Comparison of ENCODE assay signal across 10 cellular contexts in genomic region chr2:84631047-84631446, GRCh38.
DNase-seq lines count a peak whose midpoint lies in the region; TF ChIP-seq lines count a peak whose summit lies in the region.
"Had no signal": no experiment of that assay in that cellular context is flagged by ENCODE, and none has a peak within 500 bp of the region (broad histone marks: within the 10 kb centered on the region; RNA-seq: fewer than 3 reads in every experiment).

No MANE protein-coding gene starts in this region.

- H3K27ac ChIP-seq in H9 (ENCODE audit: insufficient read length, low read depth, low read length), result no peak overlapping the region

- H4K20me1 ChIP-seq in H9 (ENCODE audit: control insufficient read depth, insufficient read depth, insufficient read length), result no peaks in the 10 kb centered on the region

- no peak overlapping the region for H2BK120ac ChIP-seq in H9 (ENCODE audit: low read depth, low read length, poor library complexity, severe bottlenecking)

- H3K4ac ChIP-seq in H9 (ENCODE audit: low read depth, low read length), result no peak overlapping the region

- H3K56ac ChIP-seq in H9 (ENCODE audit: insufficient read length, low read depth, low read length), result no peak overlapping the region

- H3K79me1 ChIP-seq in H9 (ENCODE audit: insufficient read depth, low read depth, low read length, poor library complexity, severe bottlenecking), result no peaks in the 10 kb centered on the region

- no peak overlapping the region for H3T11ph ChIP-seq in H9 (ENCODE audit: low read length)

- no peak overlapping the region for H2AFZ ChIP-seq in H9 (ENCODE audit: low read length)

- no peak overlapping the region for H2BK5ac ChIP-seq in H9 (ENCODE audit: insufficient read length, low read length)

- H3K27me3 ChIP-seq in H9 (ENCODE audit: insufficient read depth, low read length), result no peaks in the 10 kb centered on the region; the same call in 1 of the 2 replicates

- H4K91ac ChIP-seq in H9 (ENCODE audit: insufficient read length, low read depth, low read length), result no peak overlapping the region

- no peak overlapping the region for H2BK15ac ChIP-seq in H9 (ENCODE audit: low read depth, low read length)

- no peaks in the 10 kb centered on the region for H3K23me2 ChIP-seq in H9 (ENCODE audit: insufficient read length, low read depth, low read length, poor library complexity, severe bottlenecking)

- H3K4me3 Mint-ChIP-seq in H9 (no peak overlapping the region), endothelial cell (ENCODE audit: unreplicated experiment) (no peak overlapping the region), neural crest cell (no peak overlapping the region)
- H3K4me3 Mint-ChIP-seq: activated T-cell treated with anti-CD3 and anti-CD28 coated beads, Interleukin-2, amount 50 U/mL, for 4 hours; CD8-positive, alpha-beta memory T cell had no signal

- TF ChIP-seq CTCF in H9 (conservative IDR thresholded peaks at IDR 0.05), result peak; percentile 77
- TF ChIP-seq CTCF in endothelial cell (IDR thresholded peaks at IDR 0.05; ENCODE audit: unreplicated experiment), result peak; percentile 56
- peak; percentile 75 for TF ChIP-seq CTCF in neural crest cell (conservative IDR thresholded peaks at IDR 0.05)

- H3K79me2 ChIP-seq in H9 (ENCODE audit: insufficient read depth, low read length), result no peaks in the 10 kb centered on the region

- no peaks in the 10 kb centered on the region for H3K9me3 Mint-ChIP-seq in H9
- H3K9me3 Mint-ChIP-seq in endothelial cell (ENCODE audit: unreplicated experiment), result no peaks in the 10 kb centered on the region
- no peaks in the 10 kb centered on the region for H3K9me3 Mint-ChIP-seq in neural crest cell
- H3K9me3 Mint-ChIP-seq: activated T-cell treated with anti-CD3 and anti-CD28 coated beads, Interleukin-2, amount 50 U/mL, for 4 hours; CD8-positive, alpha-beta memory T cell had no signal

- H3K27ac Mint-ChIP-seq in H9 (no peak overlapping the region), endothelial cell (ENCODE audit: unreplicated experiment) (no peak overlapping the region), neural crest cell (ENCODE audit: unreplicated experiment) (no peak overlapping the region)

- H3K14ac ChIP-seq in H9 (ENCODE audit: insufficient read depth, low read length), result no peak overlapping the region

- no peak overlapping the region for H2AK5ac ChIP-seq in H9 (ENCODE audit: insufficient read length, low read length)

- H3K4me1 Mint-ChIP-seq in H9 (peaks cover 0 to 2% of the 10 kb centered on the region in 2 experiments; a peak in 2 of 4 replicates), endothelial cell (ENCODE audit: unreplicated experiment) (peaks cover 29% of the 10 kb centered on the region), neural crest cell (peaks cover 4% of the 10 kb centered on the region)

- H3K9me3 ChIP-seq in H9 (ENCODE audit: control insufficient read depth, low read depth, low read length), result no peaks in the 10 kb centered on the region

- H2BK12ac ChIP-seq in H9 (ENCODE audit: insufficient read length, low read depth, low read length), result no peak overlapping the region

- H4K8ac ChIP-seq in H9 (replicated peaks; ENCODE audit: insufficient read length, low read depth, low read length), result no peak overlapping the region

- DNase-seq in NCI-H1105 treated with DMSO at 0.1 percent for 48 hours (lab: John Stamatoyannopoulos, UW), result peak; percentile 30
- no peak for DNase-seq in NCI-H1105 (lab: John Stamatoyannopoulos, UW)
- DNase-seq in H9, result no peak
- DNase-seq in OCI-M1 (lab: John Stamatoyannopoulos, UW), result peak; percentile 43
- peak; percentile 12 for DNase-seq in endothelial cell (ENCODE audit: low spot score)
- DNase-seq in neural crest cell (ENCODE audit: low read depth, low spot score), result no peak
- no peak for DNase-seq in GM19238 (ENCODE audit: insufficient read length, low spot score)
- DNase-seq in activated CD4-positive, CD25-positive, alpha-beta regulatory T cell treated with anti-CD3 and anti-CD28 coated beads, Interleukin-2, amount 50 U/mL, for 72 hours, result no peak
- DNase-seq: activated T-cell treated with anti-CD3 and anti-CD28 coated beads, Interleukin-2, amount 50 U/mL, for 4 hours had no signal

- H3K23ac ChIP-seq in H9 (ENCODE audit: insufficient read length, low read depth, low read length), result no peak overlapping the region

- H4K5ac ChIP-seq in H9 (ENCODE audit: insufficient read length, low read depth, low read length), result no peak overlapping the region

- no CpG with 5 or more reads among the region's 6 CpGs for WGBS in H9 (ENCODE audit: extremely low coverage, insufficient read length, low lambda C conversion rate)

- no peak overlapping the region for H3K18ac ChIP-seq in H9 (ENCODE audit: insufficient read length, low read depth, low read length)

- H3K9ac ChIP-seq in H9 (ENCODE audit: extremely low read depth, insufficient read length, low read length), result no peak overlapping the region

- H3K27me3 Mint-ChIP-seq in H9 (ENCODE audit: low read depth), result peaks cover 7% of the 10 kb centered on the region
- H3K27me3 Mint-ChIP-seq in endothelial cell (ENCODE audit: unreplicated experiment), result no peaks in the 10 kb centered on the region
- no peaks in the 10 kb centered on the region for H3K27me3 Mint-ChIP-seq in neural crest cell (ENCODE audit: low read depth)
- H3K27me3 Mint-ChIP-seq: CD8-positive, alpha-beta memory T cell had no signal

- no peak overlapping the region for H2BK20ac ChIP-seq in H9 (ENCODE audit: low read depth, low read length, poor library complexity, severe bottlenecking)

- H3K4me1 ChIP-seq in H9 (ENCODE audit: insufficient read depth, low read length), result no peaks in the 10 kb centered on the region

- H3K4me2 ChIP-seq in H9 (ENCODE audit: insufficient read depth, insufficient read length, low read length), result no peak overlapping the region

- H3K36me3 Mint-ChIP-seq in H9 (ENCODE audit: insufficient read depth in 1 of 3, low read depth in 3 of 3) (no peaks in the 10 kb centered on the region), endothelial cell (ENCODE audit: low read depth, unreplicated experiment) (no peaks in the 10 kb centered on the region), neural crest cell (ENCODE audit: low read depth) (no peaks in the 10 kb centered on the region)
- H3K36me3 Mint-ChIP-seq: CD8-positive, alpha-beta memory T cell had no signal

Comparison
In these comparisons a context has a peak if more than half of its experiments do, and no peak if none do; other contexts are left out.
1. DNase-seq: peak in NCI-H1105 treated with DMSO at 0.1 percent for 48 hours (single experiment), OCI-M1 (single experiment) and endothelial cell (single experiment); none in NCI-H1105 (single experiment), H9 (single experiment), neural crest cell (single experiment), GM19238 (single experiment) and activated CD4-positive, CD25-positive, alpha-beta regulatory T cell treated with anti-CD3 and anti-CD28 coated beads, Interleukin-2, amount 50 U/mL, for 72 hours (single experiment).
2. Peak in every context shown above with its lines, with median percentiles within 50 percentile points of each other: CTCF ChIP-seq.